Comparison of ENCODE assay signal across 16 cellular contexts in genomic region chr5:10374032-10374431, GRCh38. TPM values are rescaled to one million over a fixed set of nuclear protein-coding genes. Genes with fewer than 3 reads are reported as not detected.
A peak's percentile ranks its signal among the peaks of the same experiment; 100 is the strongest.
DNase-seq lines count a peak whose midpoint lies in the region; ATAC-seq and TF ChIP-seq lines count a peak whose summit lies in the region.
"Had no signal": no experiment of that assay in that cellular context is flagged by ENCODE, and none has a peak within 500 bp of the region (broad histone marks: within the 10 kb centered on the region; RNA-seq: fewer than 3 reads in every experiment).

No MANE protein-coding gene starts in this region.

- H3K27ac ChIP-seq in substantia nigra (ENCODE audit: low read depth, low read length, poor library complexity, severe bottlenecking): peak overlapping the region; percentile 44
- H3K27ac ChIP-seq: Peyer's patch had no signal

- peak overlapping the region; percentile 76 for H3K27ac Mint-ChIP-seq in activated CD8-positive, alpha-beta T cell treated with anti-CD3 and anti-CD28 coated beads for 36 hours
- no peak overlapping the region for H3K27ac Mint-ChIP-seq in activated CD8-positive, alpha-beta T cell treated with anti-CD3 and anti-CD28 coated beads, Interleukin-2, amount 10 ng/mL, durations not matched to agents 7 days and 5 days
- H3K27ac Mint-ChIP-seq in activated naive CD8-positive, alpha-beta T cell: peak overlapping the region; percentile 61
- H3K27ac Mint-ChIP-seq: activated naive CD4-positive, alpha-beta T cell treated with anti-CD3 and anti-CD28 coated beads, Interleukin-2, amount 10 ng/mL, durations not matched to agents 7 days and 5 days had no signal

- no peak for ATAC-seq in activated CD8-positive, alpha-beta T cell treated with anti-CD3 and anti-CD28 coated beads for 36 hours
- ATAC-seq in activated CD8-positive, alpha-beta T cell treated with anti-CD3 and anti-CD28 coated beads, Interleukin-2, amount 10 ng/mL, durations not matched to agents 7 days and 5 days: no peak
- ATAC-seq in left lobe of liver: peak; percentile 15
- no peak for ATAC-seq in GM21825 (IDR thresholded peaks at IDR 0.05; ENCODE audit: unreplicated experiment)
- ATAC-seq: gastroesophageal sphincter, SK-N-SH treated with all-trans-retinoic acid at 6 μM for 48 hours had no signal

- no peak overlapping the region for H3K4me3 Mint-ChIP-seq in activated CD8-positive, alpha-beta T cell treated with anti-CD3 and anti-CD28 coated beads for 36 hours
- no peak overlapping the region for H3K4me3 Mint-ChIP-seq in activated CD8-positive, alpha-beta T cell treated with anti-CD3 and anti-CD28 coated beads, Interleukin-2, amount 10 ng/mL, durations not matched to agents 7 days and 5 days
- peak overlapping the region; percentile 3 for H3K4me3 Mint-ChIP-seq in activated naive CD8-positive, alpha-beta T cell
- H3K4me3 Mint-ChIP-seq: activated naive CD4-positive, alpha-beta T cell treated with anti-CD3 and anti-CD28 coated beads, Interleukin-2, amount 10 ng/mL, durations not matched to agents 7 days and 5 days had no signal

- CTCF ChIA-PET in activated CD8-positive, alpha-beta T cell treated with anti-CD3 and anti-CD28 coated beads for 36 hours (lab: Charles Lee): interaction anchor here (1.1 to 1.7 kb wide), 2 partner anchors 10 to 16 kb away, joined by 6 read pairs; no protein-coding TSS in a partner anchor
- CTCF ChIA-PET in activated CD8-positive, alpha-beta T cell treated with anti-CD3 and anti-CD28 coated beads, Interleukin-2, amount 10 ng/mL, durations not matched to agents 7 days and 5 days (lab: Charles Lee): interaction anchor here (1.0 to 1.4 kb wide), 3 partner anchors 10 to 16 kb away, joined by 3 to 6 read pairs (median 6); no protein-coding TSS in a partner anchor

- H3K4me1 Mint-ChIP-seq in activated CD8-positive, alpha-beta T cell treated with anti-CD3 and anti-CD28 coated beads for 36 hours (ENCODE audit: low read depth): peaks cover 73% of the 10 kb centered on the region
- H3K4me1 Mint-ChIP-seq in activated CD8-positive, alpha-beta T cell treated with anti-CD3 and anti-CD28 coated beads, Interleukin-2, amount 10 ng/mL, durations not matched to agents 7 days and 5 days (ENCODE audit: low read depth): peaks cover 54% of the 10 kb centered on the region
- peaks cover 76% of the 10 kb centered on the region for H3K4me1 Mint-ChIP-seq in activated naive CD8-positive, alpha-beta T cell (ENCODE audit: low read depth)

- intact Hi-C loops in activated CD8-positive, alpha-beta T cell treated with anti-CD3 and anti-CD28 coated beads for 36 hours (cut with micrococcal nuclease): no loop called here

- peaks cover 48% of the 10 kb centered on the region for H3K36me3 Mint-ChIP-seq in activated CD8-positive, alpha-beta T cell treated with anti-CD3 and anti-CD28 coated beads for 36 hours (ENCODE audit: low read depth)
- H3K36me3 Mint-ChIP-seq in activated CD8-positive, alpha-beta T cell treated with anti-CD3 and anti-CD28 coated beads, Interleukin-2, amount 10 ng/mL, durations not matched to agents 7 days and 5 days (ENCODE audit: low read depth): peaks cover 47% of the 10 kb centered on the region
- H3K36me3 Mint-ChIP-seq in activated naive CD8-positive, alpha-beta T cell: peaks cover 5% of the 10 kb centered on the region

- POLR2A ChIA-PET in activated CD8-positive, alpha-beta T cell treated with anti-CD3 and anti-CD28 coated beads for 36 hours (lab: Charles Lee): no interaction called here
- POLR2A ChIA-PET in activated CD8-positive, alpha-beta T cell treated with anti-CD3 and anti-CD28 coated beads, Interleukin-2, amount 10 ng/mL, durations not matched to agents 7 days and 5 days (lab: Charles Lee): no interaction called here

- no peaks in the 10 kb centered on the region for H3K27me3 Mint-ChIP-seq in activated CD8-positive, alpha-beta T cell treated with anti-CD3 and anti-CD28 coated beads for 36 hours
- no peaks in the 10 kb centered on the region for H3K27me3 Mint-ChIP-seq in activated CD8-positive, alpha-beta T cell treated with anti-CD3 and anti-CD28 coated beads, Interleukin-2, amount 10 ng/mL, durations not matched to agents 7 days and 5 days (ENCODE audit: low read depth)
- no peaks in the 10 kb centered on the region for H3K27me3 Mint-ChIP-seq in activated naive CD8-positive, alpha-beta T cell
- H3K27me3 Mint-ChIP-seq: activated naive CD4-positive, alpha-beta T cell treated with anti-CD3 and anti-CD28 coated beads, Interleukin-2, amount 10 ng/mL, durations not matched to agents 7 days and 5 days had no signal

- DNase-seq in activated CD8-positive, alpha-beta T cell treated with anti-CD3 and anti-CD28 coated beads for 36 hours: no peak
- no peak for DNase-seq in activated CD8-positive, alpha-beta T cell treated with anti-CD3 and anti-CD28 coated beads, Interleukin-2, amount 10 ng/mL, durations not matched to agents 7 days and 5 days
- DNase-seq in left lobe of liver (ENCODE audit: low spot score) (no peak), substantia nigra (lab: John Stamatoyannopoulos, UW) (no peak), NCI-H187 treated with DMSO at 0.1 percent for 48 hours (lab: John Stamatoyannopoulos, UW) (no peak), Kasumi-1 (lab: John Stamatoyannopoulos, UW) (no peak)
- DNase-seq: activated naive CD4-positive, alpha-beta T cell treated with anti-CD3 and anti-CD28 coated beads, Interleukin-2, amount 10 ng/mL, durations not matched to agents 7 days and 5 days; COR-L47; Karpas-422; NCI-H187; NCI-H526; Peyer's patch had no signal

- no peak for TF ChIP-seq CTCF in activated CD8-positive, alpha-beta T cell treated with anti-CD3 and anti-CD28 coated beads for 36 hours (IDR thresholded peaks at IDR 0.05)

- H3K9me3 Mint-ChIP-seq in activated CD8-positive, alpha-beta T cell treated with anti-CD3 and anti-CD28 coated beads for 36 hours: no peaks in the 10 kb centered on the region
- H3K9me3 Mint-ChIP-seq in activated CD8-positive, alpha-beta T cell treated with anti-CD3 and anti-CD28 coated beads, Interleukin-2, amount 10 ng/mL, durations not matched to agents 7 days and 5 days (ENCODE audit: insufficient read depth): no peaks in the 10 kb centered on the region
- no peaks in the 10 kb centered on the region for H3K9me3 Mint-ChIP-seq in activated naive CD8-positive, alpha-beta T cell (ENCODE audit: low read depth)

RNA-seq across cellular contexts. Expression of gene MARCHF6, which starts 20.5 kb away (rescaled TPM):
- total RNA-seq in activated CD8-positive, alpha-beta T cell treated with anti-CD3 and anti-CD28 coated beads for 36 hours: 10 to 100 TPM; 92.8 to 95.6 TPM
- 10 to 100 TPM; 72.2 to 80.5 TPM for total RNA-seq in activated CD8-positive, alpha-beta T cell treated with anti-CD3 and anti-CD28 coated beads, Interleukin-2, amount 10 ng/mL, durations not matched to agents 7 days and 5 days
- total RNA-seq in left lobe of liver: 67.4 TPM
